In the genomic region with DNA sequence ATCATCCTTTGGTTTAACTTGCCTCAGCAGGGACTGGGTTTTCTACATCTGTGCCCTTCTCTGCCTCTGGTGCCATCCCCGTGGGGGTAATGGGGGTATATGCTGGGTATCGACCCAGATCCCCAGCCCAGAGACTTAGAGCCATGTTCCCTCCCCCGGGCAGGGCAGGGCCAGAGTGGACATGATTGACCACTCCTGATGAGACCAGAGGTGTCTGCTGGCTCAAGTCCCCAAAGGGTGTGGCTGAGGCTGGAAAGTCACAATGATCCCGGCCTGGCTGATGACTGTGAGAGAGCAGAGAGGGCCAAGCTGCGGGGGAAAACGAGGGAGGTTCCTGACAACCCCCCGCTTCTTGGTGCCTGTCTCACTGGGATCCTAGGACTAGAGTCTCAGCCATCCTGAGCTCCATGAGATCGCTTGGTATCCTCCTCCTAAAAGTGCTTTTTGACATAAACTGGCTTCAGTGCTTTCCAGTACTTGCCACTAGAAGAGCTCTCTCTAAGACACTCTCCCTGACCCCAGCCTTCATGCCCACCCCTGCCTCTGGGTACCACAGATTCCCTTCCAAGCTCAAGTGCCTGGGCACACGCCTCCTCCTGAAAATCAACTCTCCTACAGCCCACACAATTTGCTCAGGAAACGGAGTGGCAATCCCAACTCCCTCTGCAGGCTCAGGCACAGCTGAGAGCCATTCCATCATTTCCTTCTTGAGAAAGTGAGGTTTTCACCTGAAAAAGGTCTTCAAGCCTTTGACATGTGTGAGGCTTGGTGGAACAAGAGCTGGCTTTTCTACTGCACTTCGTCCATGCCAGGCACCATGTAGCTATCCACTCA, we compare ENCODE assay signal across 20 cellular contexts. TPM values are rescaled to one million over a fixed set of nuclear protein-coding genes. Genes with fewer than 3 reads are reported as not detected.
"Had no signal": no experiment of that assay in that cellular context is flagged by ENCODE, and none has a peak within 500 bp of the region (broad histone marks: within the 10 kb centered on the region; RNA-seq: fewer than 3 reads in every experiment).

No MANE protein-coding gene starts in this region.

- DNase-seq: activated CD4-positive, alpha-beta T cell treated with anti-CD3 and anti-CD28 coated beads, Interleukin-2, amount 10 ng/mL, durations not matched to agents 7 days and 5 days; activated naive CD4-positive, alpha-beta T cell treated with anti-CD3 and anti-CD28 coated beads, Interleukin-2, amount 10 ng/mL, durations not matched to agents 7 days and 5 days; activated naive CD8-positive, alpha-beta T cell treated with anti-CD3 and anti-CD28 coated beads, Interleukin-2, amount 50 U/mL, for 24 hours; caudate nucleus; erythroblast; kidney; left lung; mucosa of descending colon; naive thymus-derived CD8-positive, alpha-beta T cell; right lobe of liver; stimulated activated CD4-positive, alpha-beta T cell treated with anti-CD3 and anti-CD28 coated beads, Interleukin-4, amount 100 ng/mL, for 24 hours; stimulated activated naive CD4-positive, alpha-beta T cell; T-helper 1 cell; T-helper 9 cell had no signal

- ATAC-seq: naive thymus-derived CD8-positive, alpha-beta T cell had no signal

- H3K9me3 ChIP-seq: mucosa of descending colon, pancreas, right lobe of liver had no signal

- H3K4me3 ChIP-seq: left lung, mucosa of descending colon, pancreas, right lobe of liver had no signal

- H3K27ac ChIP-seq: left lung, pancreas, right lobe of liver had no signal

- H3K36me3 ChIP-seq: left lung, pancreas, right lobe of liver had no signal

- H3K4me3 Mint-ChIP-seq: activated CD4-positive, alpha-beta T cell treated with anti-CD3 and anti-CD28 coated beads, Interleukin-2, amount 10 ng/mL, durations not matched to agents 7 days and 5 days; activated naive CD4-positive, alpha-beta T cell treated with anti-CD3 and anti-CD28 coated beads, Interleukin-2, amount 10 ng/mL, durations not matched to agents 7 days and 5 days; activated naive CD8-positive, alpha-beta T cell treated with anti-CD3 and anti-CD28 coated beads, Interleukin-2, amount 50 U/mL, for 24 hours; brain; naive thymus-derived CD8-positive, alpha-beta T cell had no signal

- H3K4me1 ChIP-seq: pancreas, right lobe of liver had no signal

- H3K9me3 Mint-ChIP-seq: activated CD4-positive, alpha-beta T cell treated with anti-CD3 and anti-CD28 coated beads, Interleukin-2, amount 10 ng/mL, durations not matched to agents 7 days and 5 days; activated naive CD4-positive, alpha-beta T cell treated with anti-CD3 and anti-CD28 coated beads, Interleukin-2, amount 10 ng/mL, durations not matched to agents 7 days and 5 days; activated naive CD8-positive, alpha-beta T cell treated with anti-CD3 and anti-CD28 coated beads, Interleukin-2, amount 50 U/mL, for 24 hours had no signal

- H3K27ac Mint-ChIP-seq: activated CD4-positive, alpha-beta T cell treated with anti-CD3 and anti-CD28 coated beads, Interleukin-2, amount 10 ng/mL, durations not matched to agents 7 days and 5 days; activated naive CD4-positive, alpha-beta T cell treated with anti-CD3 and anti-CD28 coated beads, Interleukin-2, amount 10 ng/mL, durations not matched to agents 7 days and 5 days; activated naive CD8-positive, alpha-beta T cell treated with anti-CD3 and anti-CD28 coated beads, Interleukin-2, amount 50 U/mL, for 24 hours; brain; naive thymus-derived CD8-positive, alpha-beta T cell had no signal

- H3K4me1 Mint-ChIP-seq: activated CD4-positive, alpha-beta T cell treated with anti-CD3 and anti-CD28 coated beads, Interleukin-2, amount 10 ng/mL, durations not matched to agents 7 days and 5 days; activated naive CD4-positive, alpha-beta T cell treated with anti-CD3 and anti-CD28 coated beads, Interleukin-2, amount 10 ng/mL, durations not matched to agents 7 days and 5 days had no signal

- FAIRE-seq: colon, frontal cortex, kidney, pancreas had no signal

- H3K27me3 ChIP-seq: left lung, pancreas, right lobe of liver had no signal

- H3K27me3 Mint-ChIP-seq: activated naive CD8-positive, alpha-beta T cell treated with anti-CD3 and anti-CD28 coated beads, Interleukin-2, amount 50 U/mL, for 24 hours had no signal

- H3K36me3 Mint-ChIP-seq: activated naive CD4-positive, alpha-beta T cell treated with anti-CD3 and anti-CD28 coated beads, Interleukin-2, amount 10 ng/mL, durations not matched to agents 7 days and 5 days; brain; naive thymus-derived CD8-positive, alpha-beta T cell had no signal

RNA-seq across cellular contexts. Expression of gene DRGX, which starts 33.9 kb away (rescaled TPM):
- total RNA-seq: activated CD4-positive, alpha-beta T cell treated with anti-CD3 and anti-CD28 coated beads, Interleukin-2, amount 10 ng/mL, durations not matched to agents 7 days and 5 days; activated CD8-positive, alpha-beta memory T cell treated with anti-CD3 and anti-CD28 coated beads for 36 hours; frontal cortex; kidney; naive thymus-derived CD8-positive, alpha-beta T cell; pancreas; pulmonary artery endothelial cell; right lobe of liver had no signal
- polyA plus RNA-seq: naive thymus-derived CD8-positive, alpha-beta T cell; pancreas had no signal
